16 cellular contexts compared by ENCODE assay signal in genomic region chr3:8882171-8882593, GRCh38.
DNase-seq lines count a peak whose midpoint lies in the region; ATAC-seq, FAIRE-seq and TF ChIP-seq lines count a peak whose summit lies in the region.
"Had no signal": no experiment of that assay in that cellular context is flagged by ENCODE, and none has a peak within 500 bp of the region (broad histone marks: within the 10 kb centered on the region; RNA-seq: fewer than 3 reads in every experiment).

No MANE protein-coding gene starts in this region.

- H3K27ac ChIP-seq in H1 (ENCODE audit: low read depth, low read length): peak overlapping the region; percentile 32; the same call in 1 of the 2 replicates
- H3K27ac ChIP-seq: psoas muscle had no signal

- CTCF ChIA-PET in H1 (lab: Charles Lee; ENCODE audit: partially characterized antibody): interaction anchor here (0.5 to 1.2 kb wide), 5 partner anchors 10 to 134 kb away, joined by 3 to 5 read pairs (median 3); partner anchors contain the start of gene OXTR

- no peak overlapping the region for H3K4me3 Mint-ChIP-seq in stimulated activated naive CD8-positive, alpha-beta T cell treated with anti-CD3 and anti-CD28 coated beads, Interleukin-15, amount 100 ng/mL, for 72 hours
- H3K4me3 Mint-ChIP-seq in stimulated activated effector memory CD8-positive, alpha-beta T cell treated with anti-CD3 and anti-CD28 coated beads, Interleukin-12 subunit alpha, Interleukin-12 subunit beta, amount 100 ng/mL, for 72 hours: no peak overlapping the region

- peak overlapping the region; percentile 58; the same call in 1 of the 2 replicates for H2BK5ac ChIP-seq in H1 (ENCODE audit: low read depth, low read length)

- no peak overlapping the region for H3K4me3 ChIP-seq in H1 (ENCODE audit: extremely low read depth in 1 of 4, insufficient read depth in 2 of 4, low read depth in 3 of 4, low read length in 4 of 4)
- H3K4me3 ChIP-seq: psoas muscle had no signal

- no peak for TF ChIP-seq POLR2A in H1 (IDR thresholded peaks at IDR 0.05; ENCODE audit: control extremely low read depth in 1 of 2, low read depth in 2 of 2, low read length in 2 of 2)

- POLR2A ChIA-PET in H1 (lab: Charles Lee; ENCODE audit: partially characterized antibody): interaction anchor here (1.5 kb wide), 1 partner anchor 9 kb away, joined by 5 read pairs; no protein-coding TSS in a partner anchor

- 0 out of 2 replicates have a peak overlapping the region, but pooled peaks have one; percentile 14 for H2BK12ac ChIP-seq in H1 (ENCODE audit: low read depth, low read length)

- H3K4me2 ChIP-seq in H1 (ENCODE audit: insufficient read depth in 1 of 2, low read depth in 2 of 2, low read length in 2 of 2): no peak overlapping the region

- no peaks in the 10 kb centered on the region for H3K9me3 ChIP-seq in H1 (ENCODE audit: insufficient read depth in 2 of 2, low read depth in 1 of 2, low read length in 1 of 2)
- H3K9me3 ChIP-seq: psoas muscle had no signal

- H3K27ac Mint-ChIP-seq in stimulated activated naive CD8-positive, alpha-beta T cell treated with anti-CD3 and anti-CD28 coated beads, Interleukin-15, amount 100 ng/mL, for 72 hours: peak overlapping the region in 1 of 2 donors; percentile 55
- H3K27ac Mint-ChIP-seq in stimulated activated effector memory CD8-positive, alpha-beta T cell treated with anti-CD3 and anti-CD28 coated beads, Interleukin-12 subunit alpha, Interleukin-12 subunit beta, amount 100 ng/mL, for 72 hours: no peak overlapping the region

- no peak overlapping the region for H3K9ac ChIP-seq in H1 (replicated peaks in 1 of 4; ENCODE audit: extremely low read depth in 1 of 4, low read depth in 3 of 4, low read length in 3 of 4)

- no peak overlapping the region for H4K5ac ChIP-seq in H1 (ENCODE audit: insufficient read length, low read depth, low read length)

- H3K14ac ChIP-seq in H1 (ENCODE audit: insufficient read length): no peak overlapping the region

- no peak overlapping the region for H3K4ac ChIP-seq in H1 (replicated peaks; ENCODE audit: insufficient read length, low read depth, low read length)

- H2AK5ac ChIP-seq in H1 (ENCODE audit: low read depth, low read length): no peak overlapping the region

- H3K4me1 Mint-ChIP-seq in stimulated activated naive CD8-positive, alpha-beta T cell treated with anti-CD3 and anti-CD28 coated beads, Interleukin-15, amount 100 ng/mL, for 72 hours: no peaks in the 10 kb centered on the region
- no peaks in the 10 kb centered on the region for H3K4me1 Mint-ChIP-seq in stimulated activated effector memory CD8-positive, alpha-beta T cell treated with anti-CD3 and anti-CD28 coated beads, Interleukin-12 subunit alpha, Interleukin-12 subunit beta, amount 100 ng/mL, for 72 hours

- no peak overlapping the region for H2BK120ac ChIP-seq in H1 (replicated peaks; ENCODE audit: low read depth, low read length)

- peaks cover 0 to 8% (median 4%) of the 10 kb centered on the region in 4 experiments; a peak in 5 of 7 replicates for H3K4me1 ChIP-seq in H1 (replicated peaks in 1 of 4; ENCODE audit: control insufficient read depth in 3 of 4, insufficient read depth in 4 of 4, low read length in 3 of 4)
- H3K4me1 ChIP-seq: psoas muscle had no signal

- H3K79me1 ChIP-seq in H1 (ENCODE audit: low read depth, low read length): no peaks in the 10 kb centered on the region

- TF ChIP-seq RAD21 in H1 (IDR thresholded peaks at IDR 0.05 in 1 of 2, conservative IDR thresholded peaks at IDR 0.05 in 1 of 2; ENCODE audit: low read depth in 2 of 2, low read length in 2 of 2): no peak

- no peak overlapping the region for H3K56ac ChIP-seq in H1 (replicated peaks; ENCODE audit: insufficient read length, low read depth, low read length)

- peaks cover 23% of the 10 kb centered on the region for H3K36me3 Mint-ChIP-seq in stimulated activated effector memory CD8-positive, alpha-beta T cell treated with anti-CD3 and anti-CD28 coated beads, Interleukin-12 subunit alpha, Interleukin-12 subunit beta, amount 100 ng/mL, for 72 hours

- H3K23ac ChIP-seq in H1 (ENCODE audit: insufficient read length): no peak overlapping the region

- peak; percentile 24 for ATAC-seq in stimulated activated naive CD8-positive, alpha-beta T cell treated with anti-CD3 and anti-CD28 coated beads, Interleukin-15, Interleukin-2, amounts not matched to agents 100 U/mL and 50 U/mL, for 24 hours
- ATAC-seq in stimulated activated naive CD8-positive, alpha-beta T cell treated with anti-CD3 and anti-CD28 coated beads, Interleukin-15, amount 100 ng/mL, for 72 hours: no peak
- ATAC-seq in HG02885 (IDR thresholded peaks at IDR 0.05; ENCODE audit: poor library complexity, unreplicated experiment): peak; percentile 44
- no peak for ATAC-seq in stimulated activated effector memory CD8-positive, alpha-beta T cell treated with anti-CD3 and anti-CD28 coated beads, Interleukin-12 subunit alpha, Interleukin-12 subunit beta, amount 100 ng/mL, for 72 hours
- ATAC-seq: HCT116, psoas muscle had no signal

- no peak overlapping the region for H2AFZ ChIP-seq in H1 (ENCODE audit: low read length)

- peaks cover 0 to 13% (median 4%) of the 10 kb centered on the region in 4 experiments; a peak in 5 of 8 replicates for H3K36me3 ChIP-seq in H1 (ENCODE audit: control insufficient read depth in 2 of 4, insufficient read depth in 4 of 4, low read length in 3 of 4)

- no peak overlapping the region for H2BK20ac ChIP-seq in H1 (ENCODE audit: low read length)

- no peak overlapping the region for H4K91ac ChIP-seq in H1 (replicated peaks; ENCODE audit: insufficient read length, low read length)

- H2BK15ac ChIP-seq in H1 (ENCODE audit: low read length): no peak overlapping the region; the same call in 1 of the 2 replicates

- TF ChIP-seq CTCF in H1 (IDR thresholded peaks at IDR 0.05; ENCODE audit: control extremely low read depth in 1 of 3, insufficient read depth in 1 of 3, low read depth in 1 of 3, low read length in 3 of 3): no peak

- WGBS in H1 (ENCODE audit: extremely low coverage in 1 of 2, insufficient coverage in 1 of 2, insufficient read length in 1 of 2, insufficient replicate concordance in 2 of 2, low coverage in 1 of 2, low lambda C conversion rate in 2 of 2, missing lambda C conversion rate in 1 of 2), 2 experiments: 66% methylated on average over 3 of the region's 3 CpGs; no CpG with 5 or more reads in 1 of the 2 experiments

- no peaks in the 10 kb centered on the region for H3K27me3 Mint-ChIP-seq in stimulated activated naive CD8-positive, alpha-beta T cell treated with anti-CD3 and anti-CD28 coated beads, Interleukin-15, amount 100 ng/mL, for 72 hours

- H3K18ac ChIP-seq in H1 (ENCODE audit: extremely low read depth, low read length): no peak overlapping the region

- no peaks in the 10 kb centered on the region for H3K27me3 ChIP-seq in H1 (replicated peaks in 1 of 4; ENCODE audit: control insufficient read depth in 3 of 4, extremely low read depth in 1 of 4, insufficient read depth in 3 of 4, low read length in 3 of 4)

- no peak for TF ChIP-seq EP300 in H1 (IDR thresholded peaks at IDR 0.05; ENCODE audit: borderline replicate concordance in 1 of 2, low read depth in 2 of 2, low read length in 2 of 2)

- no peak overlapping the region for H4K8ac ChIP-seq in H1 (ENCODE audit: extremely low read depth, insufficient read depth, low read length)

- DNase-seq in stimulated activated naive CD8-positive, alpha-beta T cell treated with anti-CD3 and anti-CD28 coated beads, Interleukin-15, Interleukin-2, amounts not matched to agents 100 U/mL and 50 U/mL, for 24 hours: no peak
- no peak for DNase-seq in stimulated activated naive CD8-positive, alpha-beta T cell treated with anti-CD3 and anti-CD28 coated beads, Interleukin-15, amount 100 ng/mL, for 72 hours
- no peak for DNase-seq in H1 (ENCODE audit: low read depth in 1 of 2, low spot score in 2 of 2)
- no peak for DNase-seq in activated T-cell treated with anti-CD3 and anti-CD28 coated beads, Interleukin-2, amount 50 U/mL, for 48 hours
- no peak for DNase-seq in NCI-H82 (lab: John Stamatoyannopoulos, UW)
- no peak for DNase-seq in NAMALWA (ENCODE audit: low spot score)
- no peak for DNase-seq in stimulated activated effector memory CD8-positive, alpha-beta T cell treated with anti-CD3 and anti-CD28 coated beads, Interleukin-12 subunit alpha, Interleukin-12 subunit beta, amount 100 ng/mL, for 72 hours (ENCODE audit: low spot score in 2 of 2)
- DNase-seq: effector memory CD4-positive, alpha-beta T cell; NCI-H1092 treated with DMSO at 0.1 percent for 48 hours; NCI-H526; psoas muscle; stimulated activated CD4-positive, alpha-beta T cell treated with anti-CD3 and anti-CD28 coated beads, Interleukin-4, amount 100 ng/mL, for 24 hours had no signal

- no peaks in the 10 kb centered on the region for H3K9me3 Mint-ChIP-seq in stimulated activated naive CD8-positive, alpha-beta T cell treated with anti-CD3 and anti-CD28 coated beads, Interleukin-15, amount 100 ng/mL, for 72 hours
- H3K9me3 Mint-ChIP-seq in stimulated activated effector memory CD8-positive, alpha-beta T cell treated with anti-CD3 and anti-CD28 coated beads, Interleukin-12 subunit alpha, Interleukin-12 subunit beta, amount 100 ng/mL, for 72 hours: no peaks in the 10 kb centered on the region

- H3K79me2 ChIP-seq in H1 (ENCODE audit: control insufficient read depth in 1 of 2, insufficient read depth in 2 of 2, low read length in 2 of 2): no peaks in the 10 kb centered on the region

- no peak for FAIRE-seq in H1 (lab: Jason Lieb, UNC)
- FAIRE-seq: D721Med, GM12891 had no signal

- peaks cover 0 to 2% of the 10 kb centered on the region in 2 experiments for H4K20me1 ChIP-seq in H1 (replicated peaks in 1 of 2; ENCODE audit: control insufficient read depth in 1 of 2, insufficient read depth in 2 of 2, low read length in 2 of 2)

- no peaks in the 10 kb centered on the region for H3K23me2 ChIP-seq in H1 (ENCODE audit: low read depth, low read length)

TF ChIP-seq in H1, 55 proteins besides CTCF, POLR2A, EP300 and RAD21 (continues in another document):
- TF ChIP-seq CEBPB (IDR thresholded peaks at IDR 0.05; ENCODE audit: low read depth, low read length): no peak
- no peak for TF ChIP-seq CHD1 (IDR thresholded peaks at IDR 0.05; ENCODE audit: low read depth, low read length)
- no peak for TF ChIP-seq CHD2 (IDR thresholded peaks at IDR 0.05; ENCODE audit: low read length)
- no peak for TF ChIP-seq MAFK (IDR thresholded peaks at IDR 0.05; ENCODE audit: low read depth, low read length)
- no peak for TF ChIP-seq RNF2 (IDR thresholded peaks at IDR 0.05; ENCODE audit: borderline replicate concordance, low read depth, low read length, missing control alignments, poor library complexity, severe bottlenecking)
- TF ChIP-seq, protein P1, sequence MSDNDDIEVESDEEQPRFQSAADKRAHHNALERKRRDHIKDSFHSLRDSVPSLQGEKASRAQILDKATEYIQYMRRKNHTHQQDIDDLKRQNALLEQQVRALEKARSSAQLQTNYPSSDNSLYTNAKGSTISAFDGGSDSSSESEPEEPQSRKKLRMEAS (IDR thresholded peaks at IDR 0.05): no peak

Comparison
In these comparisons a context has a peak if more than half of its experiments do, and no peak if none do; other contexts are left out.
1. ATAC-seq: peak in stimulated activated naive CD8-positive, alpha-beta T cell treated with anti-CD3 and anti-CD28 coated beads, Interleukin-15, Interleukin-2, amounts not matched to agents 100 U/mL and 50 U/mL, for 24 hours (single experiment) and HG02885 (single experiment); none in stimulated activated naive CD8-positive, alpha-beta T cell treated with anti-CD3 and anti-CD28 coated beads, Interleukin-15, amount 100 ng/mL, for 72 hours (single experiment) and stimulated activated effector memory CD8-positive, alpha-beta T cell treated with anti-CD3 and anti-CD28 coated beads, Interleukin-12 subunit alpha, Interleukin-12 subunit beta, amount 100 ng/mL, for 72 hours (single experiment).